17 cellular contexts compared by ENCODE assay signal in genomic region chr3:123667784-123668183, GRCh38.
DNase-seq lines count a peak whose midpoint lies in the region; ATAC-seq, FAIRE-seq and TF ChIP-seq lines count a peak whose summit lies in the region.
"Had no signal": no experiment of that assay in that cellular context is flagged by ENCODE, and none has a peak within 500 bp of the region (broad histone marks: within the 10 kb centered on the region; RNA-seq: fewer than 3 reads in every experiment).

No MANE protein-coding gene starts in this region.

- TF ChIP-seq EP300 in sigmoid colon (IDR thresholded peaks at IDR 0.05), result no peak

- no peaks in the 10 kb centered on the region for H3K4me1 Mint-ChIP-seq in activated T-cell treated with anti-CD3 and anti-CD28 coated beads, Interleukin-2, amount 50 U/mL, for 72 hours (ENCODE audit: low read depth)

- no peak for ATAC-seq in activated T-cell treated with anti-CD3 and anti-CD28 coated beads, Interleukin-2, amount 50 U/mL, for 72 hours (replicated peaks in 1 of 2)
- ATAC-seq: activated T-cell treated with anti-CD3 and anti-CD28 coated beads, Interleukin-2, amount 50 U/mL, for 4 hours had no signal

- TF ChIP-seq CTCF in sigmoid colon (IDR thresholded peaks at IDR 0.05) (no peak), WERI-Rb-1 (IDR thresholded peaks at IDR 0.05; ENCODE audit: low read depth, low read length) (no peak)

- H3K27me3 Mint-ChIP-seq in activated T-cell treated with anti-CD3 and anti-CD28 coated beads, Interleukin-2, amount 50 U/mL, for 72 hours (ENCODE audit: low read depth), result peaks cover 16% of the 10 kb centered on the region

- H3K4me3 ChIP-seq in GM23248 (no peak overlapping the region), sigmoid colon (no peak overlapping the region), WERI-Rb-1 (ENCODE audit: low read depth, low read length) (no peak overlapping the region)
- H3K4me3 ChIP-seq: adrenal gland had no signal

- no peaks in the 10 kb centered on the region for H3K9me3 Mint-ChIP-seq in activated T-cell treated with anti-CD3 and anti-CD28 coated beads, Interleukin-2, amount 50 U/mL, for 72 hours
- H3K9me3 Mint-ChIP-seq: activated CD4-positive, alpha-beta T cell treated with anti-CD3 and anti-CD28 coated beads, Interleukin-2, amount 10 ng/mL, durations not matched to agents 24 days and 14 days; activated T-cell treated with anti-CD3 and anti-CD28 coated beads, Interleukin-2, amount 50 U/mL, for 4 hours; T-helper 1 cell treated with Interleukin-12 subunit alpha and Interleukin-12 subunit beta and Interleukin-4 antibody, amounts not matched to agents 30 μg/mL and 1 μg/mL, for 36 hours had no signal

- intact Hi-C loops in sigmoid colon (cut with DNase I), result no loop called here

- 50% methylated on average over 6 of the region's 6 CpGs for WGBS in GM23248 (ENCODE audit: low coverage in 1 of 2, low lambda C conversion rate in 2 of 2, missing lambda C conversion rate in 2 of 2), 2 experiments
- 44 to 53% methylated on average over 6 of the region's 6 CpGs for WGBS in sigmoid colon, 2 donors

- no peaks in the 10 kb centered on the region for H3K9me2 ChIP-seq in GM23248 (ENCODE audit: insufficient read depth)

- no peak overlapping the region for H3K9ac ChIP-seq in GM23248

- peak overlapping the region; percentile 21 for H3K4me2 ChIP-seq in GM23248 (ENCODE audit: unreplicated experiment)

- H3K36me3 Mint-ChIP-seq in activated T-cell treated with anti-CD3 and anti-CD28 coated beads, Interleukin-2, amount 50 U/mL, for 72 hours (ENCODE audit: insufficient read depth in 2 of 2), result no peaks in the 10 kb centered on the region

- peak; percentile 60 for DNase-seq in GM23248
- peak; percentile 86 for DNase-seq in RCC 7860 (ENCODE audit: low spot score)
- DNase-seq in fibroblast of peridontal ligament (ENCODE audit: extremely low read depth), result peak; percentile 29
- DNase-seq in sigmoid colon, result no peak
- DNase-seq in foreskin melanocyte, result no peak
- no peak for DNase-seq in activated T-cell treated with anti-CD3 and anti-CD28 coated beads, Interleukin-2, amount 50 U/mL, for 72 hours
- DNase-seq in WERI-Rb-1, result no peak
- DNase-seq in DMS53 (lab: John Stamatoyannopoulos, UW), result no peak
- DNase-seq: activated CD4-positive, alpha-beta T cell treated with anti-CD3 and anti-CD28 coated beads, Interleukin-2, amount 10 ng/mL, durations not matched to agents 24 days and 14 days; activated T-cell treated with anti-CD3 and anti-CD28 coated beads, Interleukin-2, amount 50 U/mL, for 4 hours; adrenal gland; BE2C; NCI-H187 treated with DMSO at 0.1 percent for 48 hours; NCI-H524; stimulated activated CD4-positive, alpha-beta T cell treated with anti-CD3 and anti-CD28 coated beads, Interleukin-12 subunit alpha, Interleukin-12 subunit beta, amount 100 ng/mL, for 4 hours had no signal

- no peaks in the 10 kb centered on the region for H4K20me1 ChIP-seq in GM23248 (ENCODE audit: insufficient read depth)

- H3K4me1 ChIP-seq in GM23248 (ENCODE audit: insufficient read depth), result peaks cover 11% of the 10 kb centered on the region
- peaks cover 0 to 83% (median 61%) of the 10 kb centered on the region in 4 donors for H3K4me1 ChIP-seq in sigmoid colon

- H3K27ac Mint-ChIP-seq in activated T-cell treated with anti-CD3 and anti-CD28 coated beads, Interleukin-2, amount 50 U/mL, for 72 hours, result no peak overlapping the region
- H3K27ac Mint-ChIP-seq: activated CD4-positive, alpha-beta T cell treated with anti-CD3 and anti-CD28 coated beads, Interleukin-2, amount 10 ng/mL, durations not matched to agents 24 days and 14 days; T-helper 1 cell treated with Interleukin-12 subunit alpha and Interleukin-12 subunit beta and Interleukin-4 antibody, amounts not matched to agents 30 μg/mL and 1 μg/mL, for 36 hours had no signal

- TF ChIP-seq POLR2A in sigmoid colon (IDR thresholded peaks at IDR 0.05), result no peak

- H3K27me3 ChIP-seq in GM23248 (replicated peaks; ENCODE audit: insufficient read depth), result no peaks in the 10 kb centered on the region
- H3K27me3 ChIP-seq in sigmoid colon, result no peaks in the 10 kb centered on the region
- H3K27me3 ChIP-seq in WERI-Rb-1 (ENCODE audit: insufficient read depth, low read depth, severe bottlenecking), result no peaks in the 10 kb centered on the region
- H3K27me3 ChIP-seq: adrenal gland, BE2C had no signal

- no peak overlapping the region for H3K4me3 Mint-ChIP-seq in activated T-cell treated with anti-CD3 and anti-CD28 coated beads, Interleukin-2, amount 50 U/mL, for 72 hours
- H3K4me3 Mint-ChIP-seq: activated CD4-positive, alpha-beta T cell treated with anti-CD3 and anti-CD28 coated beads, Interleukin-2, amount 10 ng/mL, durations not matched to agents 24 days and 14 days; activated T-cell treated with anti-CD3 and anti-CD28 coated beads, Interleukin-2, amount 50 U/mL, for 4 hours; T-helper 1 cell treated with Interleukin-12 subunit alpha and Interleukin-12 subunit beta and Interleukin-4 antibody, amounts not matched to agents 30 μg/mL and 1 μg/mL, for 36 hours had no signal

- in situ Hi-C loops in GM23248 (cut with MboI), result no loop called here

- peaks cover 17% of the 10 kb centered on the region for H3F3A ChIP-seq in GM23248 (ENCODE audit: insufficient read depth)

- FAIRE-seq in RCC 7860 (lab: Jason Lieb, UNC), result peak; percentile 93
- FAIRE-seq: colon had no signal

- H2AFZ ChIP-seq in GM23248, result no peak overlapping the region

- H3K79me2 ChIP-seq in GM23248 (ENCODE audit: insufficient read depth), result no peaks in the 10 kb centered on the region

- peak overlapping the region; percentile 24; the same call in 1 of the 2 replicates for H3K27ac ChIP-seq in GM23248
- H3K27ac ChIP-seq in sigmoid colon, result peak overlapping the region; percentile 89 to 98 (median 94)
- H3K27ac ChIP-seq in WERI-Rb-1, result no peak overlapping the region

- H3K36me3 ChIP-seq in GM23248 (ENCODE audit: low read depth) (peaks cover 35% of the 10 kb centered on the region), sigmoid colon (peaks cover 7 to 71% (median 36%) of the 10 kb centered on the region in 4 donors), WERI-Rb-1 (no peaks in the 10 kb centered on the region)
- H3K36me3 ChIP-seq: BE2C had no signal

- H3K9me3 ChIP-seq in GM23248 (ENCODE audit: low read depth) (no peaks in the 10 kb centered on the region), sigmoid colon (no peaks in the 10 kb centered on the region), WERI-Rb-1 (ENCODE audit: severe bottlenecking) (no peaks in the 10 kb centered on the region)
- H3K9me3 ChIP-seq: adrenal gland, BE2C had no signal

Comparison
In these comparisons a context has a peak if more than half of its experiments do, and no peak if none do; other contexts are left out.
1. DNase-seq: peak in GM23248 (single experiment), RCC 7860 (single experiment) and fibroblast of peridontal ligament (single experiment); none in sigmoid colon (single experiment), foreskin melanocyte (single experiment), activated T-cell treated with anti-CD3 and anti-CD28 coated beads, Interleukin-2, amount 50 U/mL, for 72 hours (0 of 2), WERI-Rb-1 (single experiment) and DMS53 (single experiment).